In the genomic region with DNA sequence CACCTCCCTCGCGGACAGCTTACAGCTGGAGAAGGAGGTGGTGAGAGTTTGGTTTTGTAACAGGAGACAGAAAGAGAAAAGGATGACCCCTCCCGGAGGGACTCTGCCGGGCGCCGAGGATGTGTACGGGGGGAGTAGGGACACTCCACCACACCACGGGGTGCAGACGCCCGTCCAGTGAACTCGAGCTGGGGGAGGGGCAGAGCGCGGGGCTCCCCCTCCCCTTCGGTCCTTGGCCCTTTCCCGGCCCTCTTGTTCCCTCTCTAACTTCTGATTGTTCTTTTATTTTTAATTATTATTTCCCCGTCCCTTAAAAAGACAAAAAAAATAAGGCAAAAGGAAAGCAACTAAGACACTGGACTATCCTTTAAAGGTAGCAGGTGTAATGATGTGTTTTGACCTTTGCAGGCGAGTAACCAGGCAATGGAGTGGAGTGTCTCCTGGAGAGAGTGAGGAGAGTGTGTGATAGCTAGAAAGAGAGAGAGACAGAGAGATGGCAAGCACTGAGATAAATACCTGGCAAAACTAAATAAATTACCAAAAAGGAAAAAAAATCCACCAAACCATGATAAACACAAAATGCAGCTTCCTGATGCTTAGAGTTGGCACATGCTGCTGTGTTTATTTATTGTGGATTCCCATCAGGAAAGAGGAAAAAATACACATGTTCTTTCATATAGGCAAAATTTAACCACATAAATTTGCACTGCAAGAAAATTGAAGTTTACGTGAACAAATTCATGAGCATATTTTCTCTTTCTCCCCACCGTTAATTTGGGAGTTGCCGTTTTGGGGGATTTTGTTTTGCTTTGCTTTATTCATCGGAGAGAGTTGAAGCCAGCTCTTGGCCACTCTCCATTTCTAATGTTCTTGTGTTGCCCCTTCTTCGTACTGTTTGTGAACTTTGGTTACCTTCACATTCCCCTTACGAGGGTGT, we compare ENCODE assay signal across 10 cellular contexts. TPM values are rescaled to one million over a fixed set of nuclear protein-coding genes. Genes with fewer than 3 reads are reported as not detected.
A peak's percentile ranks its signal among the peaks of the same experiment; 100 is the strongest.
DNase-seq lines count a peak whose midpoint lies in the region; ATAC-seq and TF ChIP-seq lines count a peak whose summit lies in the region.
"Had no signal": no experiment of that assay in that cellular context is flagged by ENCODE, and none has a peak within 500 bp of the region (broad histone marks: within the 10 kb centered on the region; RNA-seq: fewer than 3 reads in every experiment).

No MANE protein-coding gene starts in this region.

- no peak overlapping the region for H3K56ac ChIP-seq in mesendoderm (ENCODE audit: low read length)

- no peak overlapping the region for H3K4ac ChIP-seq in mesendoderm (ENCODE audit: low read depth, low read length)

- H3K36me3 ChIP-seq in BE2C (no peaks in the 10 kb centered on the region), mesendoderm (ENCODE audit: control insufficient read depth, insufficient read depth, low read length) (no peaks in the 10 kb centered on the region), gastroesophageal sphincter (no peaks in the 10 kb centered on the region)

- DNase-seq in BE2C (no peak), GM13976 (ENCODE audit: low spot score) (peak; percentile 22), WTC11 (ENCODE audit: low spot score) (peak; percentile 68), mesendoderm (peak; percentile 56)
- DNase-seq in stimulated activated CD4-positive, alpha-beta T cell treated with anti-CD3 and anti-CD28 coated beads, Interleukin-4, amount 100 ng/mL, for 4 hours = no peak
- DNase-seq in stimulated activated naive CD4-positive, alpha-beta T cell (lab: John Stamatoyannopoulos, UW) = no peak
- DNase-seq: NCI-H1436 had no signal

- peaks cover 97% of the 10 kb centered on the region for H3K27me3 Mint-ChIP-seq in WTC11 (ENCODE audit: low read depth)

- no peak overlapping the region for H3K23ac ChIP-seq in mesendoderm (ENCODE audit: low read length)

- no peak overlapping the region for H4K5ac ChIP-seq in mesendoderm (ENCODE audit: low read length)

- H3K4me2 ChIP-seq in mesendoderm (ENCODE audit: low read length) = peak overlapping the region; percentile 83

- POLR2A ChIA-PET in WTC11 (lab: Charles Lee) = no interaction called here

- H3K27me3 ChIP-seq in BE2C (peaks cover 89% of the 10 kb centered on the region), mesendoderm (ENCODE audit: insufficient read depth, low read length, poor library complexity) (peaks cover 51% of the 10 kb centered on the region), gastroesophageal sphincter (peaks cover 96% of the 10 kb centered on the region)

- H3K9me3 Mint-ChIP-seq in WTC11 = no peaks in the 10 kb centered on the region

- H3K36me3 Mint-ChIP-seq in WTC11 = no peaks in the 10 kb centered on the region

- no peak overlapping the region for H2BK120ac ChIP-seq in mesendoderm (ENCODE audit: low read depth, low read length)

- no peak overlapping the region for H3K18ac ChIP-seq in mesendoderm (ENCODE audit: low read length)

- H2AK5ac ChIP-seq in mesendoderm (ENCODE audit: low read length) = no peak overlapping the region

- H3K4me3 ChIP-seq in BE2C (ENCODE audit: low read depth, low read length) (peak overlapping the region; percentile 61), mesendoderm (ENCODE audit: low read length) (no peak overlapping the region), gastroesophageal sphincter (peak overlapping the region in 1 of 2 donors; percentile 64)

- no peak for TF ChIP-seq POLR2A in gastroesophageal sphincter (IDR thresholded peaks at IDR 0.05)

- H3K4me1 Mint-ChIP-seq in WTC11 = peaks cover 59% of the 10 kb centered on the region

- H3K27ac Mint-ChIP-seq in WTC11 = no peak overlapping the region

- no peak for TF ChIP-seq EP300 in gastroesophageal sphincter (IDR thresholded peaks at IDR 0.05)

- no peak overlapping the region for H3K9ac ChIP-seq in mesendoderm (ENCODE audit: low read length)

- no peaks in the 10 kb centered on the region for H3K79me1 ChIP-seq in mesendoderm (ENCODE audit: low read length)

- ATAC-seq in WTC11 = peak; percentile 1; the same call in 1 of the 2 replicates
- no peak for ATAC-seq in gastroesophageal sphincter
- ATAC-seq in GM21423 (IDR thresholded peaks at IDR 0.05; ENCODE audit: unreplicated experiment) = no peak

- H3K4me3 Mint-ChIP-seq in WTC11 = peak overlapping the region; percentile 72

- no peaks in the 10 kb centered on the region for H3K79me2 ChIP-seq in mesendoderm (ENCODE audit: control insufficient read depth, insufficient read depth, low read length)

- CTCF ChIA-PET in WTC11 (lab: Charles Lee) = interaction anchor here (1.0 to 2.5 kb wide), 3 partner anchors 11 to 283 kb away, joined by 4 to 10 read pairs (median 4); no protein-coding TSS in a partner anchor

- H3K9me3 ChIP-seq in BE2C = no peaks in the 10 kb centered on the region
- no peaks in the 10 kb centered on the region for H3K9me3 ChIP-seq in gastroesophageal sphincter

- TF ChIP-seq CTCF in BE2C (IDR thresholded peaks at IDR 0.05; ENCODE audit: low read depth, low read length) (no peak), GM13976 (IDR thresholded peaks at IDR 0.05; ENCODE audit: borderline replicate concordance, control extremely low read depth, extremely low read depth, insufficient read depth, missing control alignments) (no peak), WTC11 (IDR thresholded peaks at IDR 0.05) (no peak), gastroesophageal sphincter (IDR thresholded peaks at IDR 0.05) (no peak)

- in situ Hi-C loops in GM13976 (cut with MboI; ENCODE audit: low sequenced_read_pairs, unreplicated experiment) = loop anchor here (25.0 kb wide), 2 partner anchors 276 to 1324 kb away; no protein-coding TSS in a partner anchor

- no peak overlapping the region for H4K8ac ChIP-seq in mesendoderm (ENCODE audit: low read depth, low read length)

- H2BK5ac ChIP-seq in mesendoderm (ENCODE audit: low read length) = no peak overlapping the region

- H3K27ac ChIP-seq in mesendoderm (ENCODE audit: low read depth, low read length) (no peak overlapping the region), gastroesophageal sphincter (no peak overlapping the region)

- H2BK15ac ChIP-seq in mesendoderm (replicated peaks; ENCODE audit: low read depth) = no peak overlapping the region

- H3K4me1 ChIP-seq in BE2C (no peaks in the 10 kb centered on the region), mesendoderm (ENCODE audit: control insufficient read depth, low read depth, low read length) (peaks cover 2% of the 10 kb centered on the region), gastroesophageal sphincter (peaks cover 0 to 51% (median 34%) of the 10 kb centered on the region in 3 donors)

- WGBS in mesendoderm (ENCODE audit: extremely low coverage, insufficient coverage, low lambda C conversion rate) = no CpG with 5 or more reads among the region's 23 CpGs
- WGBS in gastroesophageal sphincter (ENCODE audit: low coverage in 1 of 2), 2 donors = 10 to 16% methylated on average over 8 to 18 of the region's 23 CpGs

TF ChIP-seq in WTC11, 78 proteins besides CTCF, POLR2A, EP300 and RAD21:
- TF ChIP-seq, protein P1, sequence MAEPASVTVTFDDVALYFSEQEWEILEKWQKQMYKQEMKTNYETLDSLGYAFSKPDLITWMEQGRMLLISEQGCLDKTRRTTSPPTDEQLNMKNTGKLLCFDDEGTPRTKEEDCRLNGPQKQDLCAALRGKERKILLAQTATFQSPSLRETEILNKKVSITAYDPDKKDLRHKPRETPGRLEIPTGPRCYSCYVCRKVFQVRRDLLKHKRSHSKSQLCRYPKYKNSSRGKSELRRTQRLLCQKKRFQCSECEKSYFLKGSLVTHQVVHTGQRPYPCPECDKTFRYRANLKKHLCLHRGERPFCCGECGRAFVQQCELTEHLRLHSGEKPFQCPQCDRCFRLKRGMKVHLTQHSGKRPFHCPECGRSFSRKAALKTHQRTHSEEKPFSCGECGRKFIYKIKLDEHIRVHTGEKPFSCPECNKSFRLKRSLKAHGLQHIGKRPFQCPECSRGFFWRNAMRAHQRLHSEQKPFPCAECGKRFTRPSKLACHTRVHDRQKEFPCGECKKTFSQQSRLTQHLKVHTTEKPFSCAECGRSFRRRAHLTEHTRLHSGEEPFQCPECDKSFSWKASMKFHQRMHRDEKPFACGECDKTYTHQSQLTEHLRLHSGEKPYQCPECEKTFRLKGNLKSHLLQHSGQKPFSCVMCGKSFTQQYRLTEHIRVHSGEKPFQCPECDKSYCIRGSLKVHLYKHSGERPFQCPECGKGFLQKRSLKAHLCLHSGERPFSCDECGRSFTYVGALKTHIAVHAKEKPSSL (CRISPR knock-in tag; conservative IDR thresholded peaks at IDR 0.05) = no peak
- peak; percentile 35; the same call in 1 of the 2 replicates for TF ChIP-seq ZNF281 (CRISPR knock-in tag; IDR thresholded peaks at IDR 0.05)
TF ChIP-seq in WTC11: peak in this region for 1.

RNA-seq across cellular contexts. Expression of gene POU3F2, which starts 1.9 kb away (rescaled TPM):
- polyA plus RNA-seq in BE2C (2012; ENCODE audit: insufficient read depth, insufficient read length, low read depth) = 0.22 TPM
- total RNA-seq in WTC11 (2021) (0.07 to 0.14 TPM (median 0.14 TPM) in 3 replicates), gastroesophageal sphincter (under 1 TPM in 1 of 4 donors, not detected in 3; 0.08 TPM)
- 0.06 TPM for polyA plus RNA-seq in mesendoderm (2013, experiment 1 of 2)
- 0.04 TPM for polyA plus RNA-seq in mesendoderm (2013, experiment 2 of 2)
- total RNA-seq: activated CD8-positive, alpha-beta memory T cell treated with anti-CD3 and anti-CD28 coated beads for 36 hours had no signal

Comparison
In these comparisons a context has a peak if more than half of its experiments do, and no peak if none do; other contexts are left out.
1. DNase-seq: peak in GM13976 (single experiment), WTC11 (single experiment) and mesendoderm (single experiment); none in BE2C (single experiment), stimulated activated CD4-positive, alpha-beta T cell treated with anti-CD3 and anti-CD28 coated beads, Interleukin-4, amount 100 ng/mL, for 4 hours (0 of 2) and stimulated activated naive CD4-positive, alpha-beta T cell (0 of 6).